ENCODE assay signal across 16 cellular contexts in the genomic region with DNA sequence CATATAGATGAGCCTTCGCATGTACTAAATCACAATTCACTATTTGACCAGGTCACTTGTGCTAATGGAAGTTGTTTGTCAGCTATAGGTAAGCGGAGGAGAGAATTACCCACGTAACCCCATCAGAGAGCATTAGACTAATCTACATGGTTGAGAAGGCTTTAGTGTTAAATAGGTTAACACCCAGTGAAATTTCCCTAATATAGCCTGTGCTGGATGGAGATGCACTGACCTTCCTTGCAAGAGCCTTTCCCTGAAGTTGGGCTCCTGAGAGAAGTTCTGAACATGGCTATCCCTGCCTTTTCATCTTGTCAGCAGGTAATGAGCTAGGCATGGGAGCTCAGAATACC.
DNase-seq lines count a peak whose midpoint lies in the region; ATAC-seq, FAIRE-seq and TF ChIP-seq lines count a peak whose summit lies in the region.
"Had no signal": no experiment of that assay in that cellular context is flagged by ENCODE, and none has a peak within 500 bp of the region (broad histone marks: within the 10 kb centered on the region; RNA-seq: fewer than 3 reads in every experiment).

No MANE protein-coding gene starts in this region.

- no peaks in the 10 kb centered on the region for H3K79me2 ChIP-seq in K562 (ENCODE audit: control insufficient read depth, insufficient read depth, low read length)
- H3K79me2 ChIP-seq: parathyroid adenoma had no signal

- POLR2A ChIA-PET in K562 (lab: Yijun Ruan, JAX), result interaction anchor here (0.6 to 1.4 kb wide), 5 partner anchors 10 to 241 kb away, joined by 3 read pairs; no protein-coding TSS in a partner anchor

- CTCF ChIA-PET in K562 (lab: Yijun Ruan, JAX; ENCODE audit: low intra/inter-chr PET ratio), result interaction anchor here (0.6 to 2.1 kb wide), 3 partner anchors 11 to 238 kb away, joined by 3 to 27 read pairs (median 12); no protein-coding TSS in a partner anchor

- H2AFZ ChIP-seq in K562 (ENCODE audit: low read depth, low read length), result no peak overlapping the region
- H2AFZ ChIP-seq: parathyroid adenoma had no signal

- H3K27me3 ChIP-seq in K562 (ENCODE audit: control insufficient read depth in 2 of 2, insufficient read depth in 2 of 2, low read length in 2 of 2), result no peaks in the 10 kb centered on the region
- H3K27me3 ChIP-seq: dorsolateral prefrontal cortex, uterus had no signal

- in situ Hi-C loops in K562 (cut with MboI), result loop anchor here (10.0 kb wide), 2 partner anchors 140 to 230 kb away; no protein-coding TSS in a partner anchor

- 10% methylated on average over 3 of the region's 3 CpGs for WGBS in K562 (ENCODE audit: insufficient coverage, low coverage, missing lambda C conversion rate)

- BruUV-seq in K562 (replicated peaks; lab: Mats Ljungman, UMichigan), result no TSS peak

- H3K27ac ChIP-seq in K562 (ENCODE audit: extremely low read depth, low read depth, low read length), result no peak overlapping the region
- H3K27ac ChIP-seq: dorsolateral prefrontal cortex, HL-60, parathyroid adenoma, uterus had no signal

- TF ChIP-seq RAD21 in K562 (CRISPR knock-in tag; conservative IDR thresholded peaks at IDR 0.05 in 1 of 2, IDR thresholded peaks at IDR 0.05 in 1 of 2), result no peak

- H3K36me3 Mint-ChIP-seq in activated naive CD8-positive, alpha-beta T cell treated with anti-CD3 and anti-CD28 coated beads, Interleukin-2, amount 50 U/mL, for 24 hours (ENCODE audit: low read depth), result no peaks in the 10 kb centered on the region
- no peaks in the 10 kb centered on the region for H3K36me3 Mint-ChIP-seq in activated naive CD8-positive, alpha-beta T cell treated with anti-CD3 and anti-CD28 coated beads for 36 hours

- H3K9me3 Mint-ChIP-seq in activated naive CD8-positive, alpha-beta T cell treated with anti-CD3 and anti-CD28 coated beads, Interleukin-2, amount 50 U/mL, for 24 hours, result no peaks in the 10 kb centered on the region
- no peaks in the 10 kb centered on the region for H3K9me3 Mint-ChIP-seq in activated naive CD8-positive, alpha-beta T cell treated with anti-CD3 and anti-CD28 coated beads for 36 hours

- TF ChIP-seq POLR2A in K562 (conservative IDR thresholded peaks at IDR 0.05) (no peak), erythroblast (IDR thresholded peaks at IDR 0.05; ENCODE audit: low read length) (no peak)

- TF ChIP-seq EP300 in K562 (IDR thresholded peaks at IDR 0.05; ENCODE audit: low read length), result no peak

- H3K4me3 Mint-ChIP-seq in activated naive CD8-positive, alpha-beta T cell treated with anti-CD3 and anti-CD28 coated beads, Interleukin-2, amount 50 U/mL, for 24 hours, result peak overlapping the region; percentile 5
- H3K4me3 Mint-ChIP-seq in activated naive CD8-positive, alpha-beta T cell treated with anti-CD3 and anti-CD28 coated beads for 36 hours, result no peak overlapping the region

- FAIRE-seq in K562 (lab: Jason Lieb, UNC), result no peak
- FAIRE-seq: D721Med had no signal

- peak overlapping the region; percentile 23 for H3K27ac Mint-ChIP-seq in activated naive CD8-positive, alpha-beta T cell treated with anti-CD3 and anti-CD28 coated beads, Interleukin-2, amount 50 U/mL, for 24 hours
- no peak overlapping the region for H3K27ac Mint-ChIP-seq in activated naive CD8-positive, alpha-beta T cell treated with anti-CD3 and anti-CD28 coated beads for 36 hours

- no peaks in the 10 kb centered on the region for H3K9me3 ChIP-seq in K562 (replicated peaks; ENCODE audit: control insufficient read depth, insufficient read depth, low read depth, low read length)
- H3K9me3 ChIP-seq: uterus had no signal

- H3K36me3 ChIP-seq in K562 (ENCODE audit: control insufficient read depth, insufficient read depth, low read length), result no peaks in the 10 kb centered on the region
- H3K36me3 ChIP-seq: uterus had no signal

- no peak overlapping the region for H3K4me2 ChIP-seq in K562 (ENCODE audit: insufficient read depth, low read length)

- H3K4me1 Mint-ChIP-seq in activated naive CD8-positive, alpha-beta T cell treated with anti-CD3 and anti-CD28 coated beads, Interleukin-2, amount 50 U/mL, for 24 hours, result peaks cover 61% of the 10 kb centered on the region
- peaks cover 45% of the 10 kb centered on the region for H3K4me1 Mint-ChIP-seq in activated naive CD8-positive, alpha-beta T cell treated with anti-CD3 and anti-CD28 coated beads for 36 hours

- intact Hi-C loops in K562 (cut with micrococcal nuclease) (loop anchor here (1.0 to 2.0 kb wide), 4 partner anchors 26 to 240 kb away; partner anchors contain the start of gene TNFAIP3), sciatic nerve (cut with DNase I) (no loop called here)

- TF ChIP-seq CTCF in K562 (IDR thresholded peaks at IDR 0.05 in 2 of 3, conservative IDR thresholded peaks at IDR 0.05 in 1 of 3; ENCODE audit: insufficient read depth in 2 of 3, low read depth in 1 of 3, low read length in 3 of 3), result no peak

- no peak overlapping the region for H3K9ac ChIP-seq in K562 (ENCODE audit: insufficient read depth in 1 of 2, low read depth in 2 of 2, low read length in 2 of 2)
- H3K9ac ChIP-seq: parathyroid adenoma had no signal

- H4K20me1 ChIP-seq in K562 (replicated peaks; ENCODE audit: control insufficient read depth, insufficient read depth, low read length), result no peaks in the 10 kb centered on the region

- H3K4me1 ChIP-seq in K562 (replicated peaks in 1 of 2; ENCODE audit: control insufficient read depth in 2 of 2, insufficient read depth in 2 of 2, low read length in 2 of 2), result peaks cover 0 to 7% of the 10 kb centered on the region in 2 experiments; a peak in 2 of 5 replicates
- H3K4me1 ChIP-seq: parathyroid adenoma, uterus had no signal

- ATAC-seq in activated naive CD8-positive, alpha-beta T cell treated with anti-CD3 and anti-CD28 coated beads, Interleukin-2, amount 50 U/mL, for 24 hours, result no peak
- peak; percentile 5 for ATAC-seq in HG03520 (IDR thresholded peaks at IDR 0.05; ENCODE audit: unreplicated experiment)
- peak; percentile 40 for ATAC-seq in K562
- ATAC-seq in sciatic nerve, result peak; percentile 29
- no peak for ATAC-seq in GM18867 (IDR thresholded peaks at IDR 0.05; ENCODE audit: unreplicated experiment)

- no peak overlapping the region for H3K4me3 ChIP-seq in K562
- H3K4me3 ChIP-seq: dorsolateral prefrontal cortex, uterus had no signal

- no peaks in the 10 kb centered on the region for H3K9me1 ChIP-seq in K562 (ENCODE audit: control insufficient read depth, insufficient read depth, low read length)

- DNase-seq in activated naive CD8-positive, alpha-beta T cell treated with anti-CD3 and anti-CD28 coated beads, Interleukin-2, amount 50 U/mL, for 24 hours, result no peak
- no peak for DNase-seq in activated naive CD8-positive, alpha-beta T cell treated with anti-CD3 and anti-CD28 coated beads for 36 hours
- no peak for DNase-seq in K562 (ENCODE audit: extremely low read depth in 1 of 4, low spot score in 3 of 4)
- no peak for DNase-seq in sciatic nerve (ENCODE audit: low spot score)
- DNase-seq in erythroblast (lab: John Stamatoyannopoulos, UW), result no peak
- no peak for DNase-seq in kidney tubule cell (ENCODE audit: low spot score)
- DNase-seq: activated naive CD4-positive, alpha-beta T cell treated with Interleukin-2 at 50 U/mL for 16 hours; dorsolateral prefrontal cortex; KG1; stimulated activated naive CD8-positive, alpha-beta T cell treated with anti-CD3 and anti-CD28 coated beads, Interleukin-15, Interleukin-2, amounts not matched to agents 100 U/mL and 50 U/mL, for 24 hours had no signal

- H3K27me3 Mint-ChIP-seq in activated naive CD8-positive, alpha-beta T cell treated with anti-CD3 and anti-CD28 coated beads, Interleukin-2, amount 50 U/mL, for 24 hours, result no peaks in the 10 kb centered on the region
- H3K27me3 Mint-ChIP-seq in activated naive CD8-positive, alpha-beta T cell treated with anti-CD3 and anti-CD28 coated beads for 36 hours, result no peaks in the 10 kb centered on the region

TF ChIP-seq in K562, 482 proteins besides CTCF, POLR2A, EP300 and RAD21:
- TF ChIP-seq ZNF57 (CRISPR knock-in tag; IDR thresholded peaks at IDR 0.05), result no peak
- no peak for TF ChIP-seq PHF21A (IDR thresholded peaks at IDR 0.05; ENCODE audit: borderline replicate concordance, low read depth)
- TF ChIP-seq LCOR (CRISPR knock-in tag; IDR thresholded peaks at IDR 0.05), result peak; percentile 60; the same call in 1 of the 2 replicates
- TF ChIP-seq XRCC3 (IDR thresholded peaks at IDR 0.05), result no peak
TF ChIP-seq in K562: peak in this region for 1.

Comparison
In these comparisons a context has a peak if more than half of its experiments do, and no peak if none do; other contexts are left out.
1. ATAC-seq: peak in HG03520 (single experiment), K562 (single experiment) and sciatic nerve (single experiment); none in activated naive CD8-positive, alpha-beta T cell treated with anti-CD3 and anti-CD28 coated beads, Interleukin-2, amount 50 U/mL, for 24 hours (single experiment) and GM18867 (single experiment).